In genomic region chr5:172150514-172151425, GRCh38 we compare ENCODE assay signal across 1 cellular context.
A peak's percentile ranks its signal among the peaks of the same experiment; 100 is the strongest.
TF ChIP-seq lines count a peak whose summit lies in the region.

No MANE protein-coding gene starts in this region.

TF ChIP-seq in GM12878, 131 proteins besides CTCF, POLR2A, EP300 and RAD21 (continued from another document and continues in another):
- peak; percentile 49; the same call in 1 of the 2 replicates for TF ChIP-seq REST (IDR thresholded peaks at IDR 0.05; ENCODE audit: low read depth, low read length)
- no peak for TF ChIP-seq MEF2B (IDR thresholded peaks at IDR 0.05; ENCODE audit: partially characterized antibody, poor library complexity, severe bottlenecking)
- no peak for TF ChIP-seq CBX5 (IDR thresholded peaks at IDR 0.05; ENCODE audit: low read depth)
- no peak for TF ChIP-seq ATF3 (IDR thresholded peaks at IDR 0.05; ENCODE audit: borderline replicate concordance, extremely low read depth, low read depth, low read length)
- no peak for TF ChIP-seq NFYA (IDR thresholded peaks at IDR 0.05; ENCODE audit: borderline replicate concordance, low read depth, low read length)
- peak; percentile 92 for TF ChIP-seq IKZF1 (conservative IDR thresholded peaks at IDR 0.05)
- no peak; the same call in 1 of the 2 replicates for TF ChIP-seq JUNB (IDR thresholded peaks at IDR 0.05)
- peak in 1 of 2 experiments; percentile 66; a peak in 2 of 4 replicates for TF ChIP-seq ETV6 (conservative IDR thresholded peaks at IDR 0.05 in 1 of 2, IDR thresholded peaks at IDR 0.05 in 1 of 2; ENCODE audit: borderline replicate concordance in 1 of 2, low read depth in 1 of 2)
- peak; percentile 69 for TF ChIP-seq GATAD2B (conservative IDR thresholded peaks at IDR 0.05; ENCODE audit: low read depth)
- TF ChIP-seq RFX5 (IDR thresholded peaks at IDR 0.05; ENCODE audit: low read depth, low read length): no peak
- TF ChIP-seq RBBP5 (conservative IDR thresholded peaks at IDR 0.05): no peak
- TF ChIP-seq EZH2 (IDR thresholded peaks at IDR 0.05; ENCODE audit: borderline replicate concordance, control insufficient read depth, low read depth, low read length): no peak
- TF ChIP-seq ELK1 (IDR thresholded peaks at IDR 0.05; ENCODE audit: low read depth, low read length): no peak
- TF ChIP-seq MYC (IDR thresholded peaks at IDR 0.05; ENCODE audit: insufficient read depth, insufficient read length, insufficient replicate concordance, low read length, severe bottlenecking): no peak
- TF ChIP-seq ZNF622 (IDR thresholded peaks at IDR 0.05): no peak
- no peak for TF ChIP-seq HDAC2 (IDR thresholded peaks at IDR 0.05)
- TF ChIP-seq SREBF2 (IDR thresholded peaks at IDR 0.05; ENCODE audit: low read length): no peak
- no peak for TF ChIP-seq STAT3 (IDR thresholded peaks at IDR 0.05; ENCODE audit: low read depth, low read length)
- TF ChIP-seq CEBPB (IDR thresholded peaks at IDR 0.05; ENCODE audit: borderline replicate concordance in 1 of 2, low read depth in 2 of 2, low read length in 2 of 2): no peak
- TF ChIP-seq MAX (IDR thresholded peaks at IDR 0.05; ENCODE audit: low read depth, low read length): no peak
- TF ChIP-seq ATF2 (IDR thresholded peaks at IDR 0.05; ENCODE audit: low read length): no peak
- no peak for TF ChIP-seq PRDM15 (CRISPR knock-in tag; IDR thresholded peaks at IDR 0.05)
- TF ChIP-seq USF2 (IDR thresholded peaks at IDR 0.05; ENCODE audit: borderline replicate concordance, low read depth, low read length): no peak
- no peak for TF ChIP-seq KAT2A (conservative IDR thresholded peaks at IDR 0.05; ENCODE audit: control insufficient read depth, low read depth, low read length)
- TF ChIP-seq POU2F2 (IDR thresholded peaks at IDR 0.05; ENCODE audit: borderline replicate concordance, low read depth, low read length): peak; percentile 15; the same call in 1 of the 3 replicates
- no peak for TF ChIP-seq RB1 (IDR thresholded peaks at IDR 0.05; ENCODE audit: borderline replicate concordance)
- no peak for TF ChIP-seq BCL3 (IDR thresholded peaks at IDR 0.05; ENCODE audit: borderline replicate concordance, insufficient read depth, low read depth, low read length, poor library complexity, severe bottlenecking)
- TF ChIP-seq TAF1 (IDR thresholded peaks at IDR 0.05; ENCODE audit: borderline replicate concordance, low read depth, low read length): no peak
- TF ChIP-seq POLR2AphosphoS2 (IDR thresholded peaks at IDR 0.05; ENCODE audit: low read depth, low read length): no peak
- no peak for TF ChIP-seq CEBPZ (IDR thresholded peaks at IDR 0.05; ENCODE audit: low read depth, low read length)
- peak; percentile 27; the same call in 1 of the 2 replicates for TF ChIP-seq NFIC (IDR thresholded peaks at IDR 0.05; ENCODE audit: low read depth, low read length)
- no peak for TF ChIP-seq CREB1 (IDR thresholded peaks at IDR 0.05; ENCODE audit: low read depth)
- TF ChIP-seq ASH2L (IDR thresholded peaks at IDR 0.05; ENCODE audit: borderline replicate concordance, low read depth): no peak
- no peak for TF ChIP-seq IRF4 (IDR thresholded peaks at IDR 0.05; ENCODE audit: low read depth, low read length)
- TF ChIP-seq RCOR1 (conservative IDR thresholded peaks at IDR 0.05; ENCODE audit: low read depth, low read length): 0 out of 2 replicates have a peak, but pooled peaks have one; percentile 69
- no peak for TF ChIP-seq BRCA1 (IDR thresholded peaks at IDR 0.05; ENCODE audit: low read depth, low read length)
- no peak for TF ChIP-seq IRF3 (IDR thresholded peaks at IDR 0.05)
- TF ChIP-seq ZNF384 (IDR thresholded peaks at IDR 0.05; ENCODE audit: borderline replicate concordance, low read depth, low read length): no peak
- peak; percentile 93 for TF ChIP-seq EED (IDR thresholded peaks at IDR 0.05; ENCODE audit: low read depth)
- no peak for TF ChIP-seq SRF (IDR thresholded peaks at IDR 0.05; ENCODE audit: low read depth in 2 of 2, low read length in 2 of 2)
- TF ChIP-seq MXI1 (IDR thresholded peaks at IDR 0.05; ENCODE audit: low read depth, low read length): peak; percentile 31
- no peak for TF ChIP-seq BACH1 (IDR thresholded peaks at IDR 0.05; ENCODE audit: borderline replicate concordance)
- TF ChIP-seq NR2F1 (conservative IDR thresholded peaks at IDR 0.05): peak; percentile 83
